In genomic region chr11:1690167-1691026, GRCh38 we compare ENCODE assay signal across 22 cellular contexts. TPM values are rescaled to one million over a fixed set of nuclear protein-coding genes. Genes with fewer than 3 reads are reported as not detected.
"Had no signal": no experiment of that assay in that cellular context is flagged by ENCODE, and none has a peak within 500 bp of the region (broad histone marks: within the 10 kb centered on the region; RNA-seq: fewer than 3 reads in every experiment).

No MANE protein-coding gene starts in this region.

- H3K27ac ChIP-seq: cardiac muscle cell, esophagus squamous epithelium, right atrium auricular region, stomach, testis had no signal

- DNase-seq: activated CD4-positive, alpha-beta memory T cell treated with anti-CD3 and anti-CD28 coated beads for 36 hours; activated CD4-positive, alpha-beta T cell treated with anti-CD3 and anti-CD28 coated beads for 36 hours; activated effector memory CD4-positive, alpha-beta T cell treated with anti-CD3 and anti-CD28 coated beads, Interleukin-2, amount 50 U/mL, for 16 hours; activated T-cell treated with anti-CD3 and anti-CD28 coated beads, Interleukin-2, amount 50 U/mL, for 4 hours; esophagus squamous epithelium; glutamatergic neuron; kidney glomerular epithelial cell; naive B cell; nucleus accumbens; SK-N-SH; stomach; T-cell; testis had no signal

- H3K4me3 Mint-ChIP-seq: activated CD4-positive, alpha-beta memory T cell treated with anti-CD3 and anti-CD28 coated beads for 36 hours; activated CD4-positive, alpha-beta T cell treated with anti-CD3 and anti-CD28 coated beads for 36 hours; activated T-cell treated with anti-CD3 and anti-CD28 coated beads, Interleukin-2, amount 50 U/mL, for 4 hours; naive B cell; T-cell had no signal

- H3K27ac Mint-ChIP-seq: activated CD4-positive, alpha-beta memory T cell treated with anti-CD3 and anti-CD28 coated beads for 36 hours; activated CD4-positive, alpha-beta T cell treated with anti-CD3 and anti-CD28 coated beads for 36 hours; activated naive CD4-positive, alpha-beta T cell treated with anti-CD3 and anti-CD28 coated beads, Interleukin-2, amount 50 U/mL, for 72 hours; naive B cell; T-cell had no signal

- H3K9me3 Mint-ChIP-seq: activated CD4-positive, alpha-beta memory T cell treated with anti-CD3 and anti-CD28 coated beads for 36 hours; activated naive CD4-positive, alpha-beta T cell treated with anti-CD3 and anti-CD28 coated beads, Interleukin-2, amount 50 U/mL, for 72 hours; activated T-cell treated with anti-CD3 and anti-CD28 coated beads, Interleukin-2, amount 50 U/mL, for 4 hours; T-cell had no signal

- ATAC-seq: activated CD4-positive, alpha-beta T cell treated with anti-CD3 and anti-CD28 coated beads for 36 hours; activated naive CD4-positive, alpha-beta T cell treated with anti-CD3 and anti-CD28 coated beads, Interleukin-2, amount 50 U/mL, for 72 hours; activated T-cell treated with anti-CD3 and anti-CD28 coated beads, Interleukin-2, amount 50 U/mL, for 4 hours; T-cell had no signal

- H3K36me3 Mint-ChIP-seq: activated CD4-positive, alpha-beta memory T cell treated with anti-CD3 and anti-CD28 coated beads for 36 hours; activated naive CD4-positive, alpha-beta T cell treated with anti-CD3 and anti-CD28 coated beads, Interleukin-2, amount 50 U/mL, for 72 hours; naive B cell; T-cell had no signal

- H3K9me3 ChIP-seq: esophagus squamous epithelium, right atrium auricular region, SK-N-SH, stomach, testis had no signal

- H3K36me3 ChIP-seq: cardiac muscle cell, esophagus squamous epithelium, right atrium auricular region, stomach had no signal

- H3K4me3 ChIP-seq: cardiac muscle cell, esophagus squamous epithelium, lung, right atrium auricular region, stomach, testis had no signal

RNA-seq across cellular contexts. Expression of gene KRTAP5-6, which starts 6.6 kb away (rescaled TPM):
- total RNA-seq: activated CD4-positive, alpha-beta memory T cell treated with anti-CD3 and anti-CD28 coated beads for 36 hours; activated CD4-positive, alpha-beta T cell treated with anti-CD3 and anti-CD28 coated beads for 36 hours; activated naive CD4-positive, alpha-beta T cell treated with anti-CD3 and anti-CD28 coated beads, Interleukin-2, amount 50 U/mL, for 72 hours; activated T-cell treated with anti-CD3 and anti-CD28 coated beads, Interleukin-2, amount 50 U/mL, for 4 hours; cardiac muscle cell; endothelial cell of umbilical vein; esophagus squamous epithelium; fibroblast of villous mesenchyme; lung; mononuclear cell; posterior vena cava; right atrium auricular region; stomach; T-cell; testis; ureter had no signal
- polyA plus RNA-seq: cardiac muscle cell, endothelial cell of umbilical vein, lung, SK-N-SH, stomach had no signal

RNA-seq across cellular contexts. Expression of gene IFITM10, which starts 60.0 kb away (rescaled TPM):
- polyA plus RNA-seq: cardiac muscle cell had no signal
